In the genomic region with DNA sequence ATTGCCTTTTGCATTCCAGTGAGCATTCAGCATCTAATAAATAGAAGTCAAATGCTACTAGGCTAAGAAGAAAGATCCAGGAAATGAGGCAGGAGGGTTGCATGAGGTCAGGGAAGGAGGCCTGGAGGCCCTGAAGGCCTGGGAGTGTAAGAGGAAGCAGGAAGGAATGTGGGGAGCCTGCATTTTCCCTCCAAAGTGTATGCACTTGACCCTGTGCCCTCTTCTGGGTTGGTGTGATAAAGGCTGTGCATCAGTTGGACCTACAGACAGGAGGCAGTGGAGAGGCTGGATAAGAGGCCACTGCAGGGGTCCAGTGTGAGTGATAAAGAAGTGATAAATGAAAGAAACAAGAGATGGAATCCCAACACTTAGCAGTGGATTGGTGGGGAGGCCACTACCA, we compare ENCODE assay signal across 26 cellular contexts. TPM values are rescaled to one million over a fixed set of nuclear protein-coding genes. Genes with fewer than 3 reads are reported as not detected.
DNase-seq lines count a peak whose midpoint lies in the region; TF ChIP-seq lines count a peak whose summit lies in the region.
"Had no signal": no experiment of that assay in that cellular context is flagged by ENCODE, and none has a peak within 500 bp of the region (broad histone marks: within the 10 kb centered on the region; RNA-seq: fewer than 3 reads in every experiment).

No MANE protein-coding gene starts in this region.

- POLR2A ChIA-PET in RWPE1 (lab: Yijun Ruan, JAX; ENCODE audit: low non-redundant PET) = no interaction called here

- CTCF ChIA-PET in RWPE1 (lab: Yijun Ruan, JAX) = no interaction called here

- H3K27ac ChIP-seq in BLaER1 treated with 17β-estradiol and CSF1 and Interleukin-3, amounts not matched to agents 10 nM and 100 nM = peak overlapping the region in 7 of 11 experiments; percentile 70 to 84 (median 74); a peak in 12 of 22 replicates
- H3K27ac ChIP-seq in endodermal cell (ENCODE audit: low read depth, low read length) (no peak overlapping the region), RWPE1 (no peak overlapping the region)
- H3K27ac ChIP-seq: breast epithelium, ovary, transverse colon had no signal

- no peak overlapping the region for H3K4me3 Mint-ChIP-seq in endodermal cell
- H3K4me3 Mint-ChIP-seq: activated CD4-positive, alpha-beta T cell treated with anti-CD3 and anti-CD28 coated beads for 36 hours; activated CD8-positive, alpha-beta T cell treated with anti-CD3 and anti-CD28 coated beads for 36 hours; activated naive CD4-positive, alpha-beta T cell treated with anti-CD3 and anti-CD28 coated beads, Interleukin-2, amount 50 U/mL, for 24 hours; activated T-helper 1 cell treated with anti-CD3 and anti-CD28 coated beads, Interleukin-12 subunit alpha, Interleukin-12 subunit beta, Interleukin-2, Interleukin-4 antibody, amounts not matched to agents 30 ng/mL and 10 ng/mL and 1 ng/mL, durations not matched to agents 14 hours and 24 hours and 36 hours; CD4-positive, CD25-positive, alpha-beta regulatory T cell; HFFc6; nephron progenitor cell; stimulated activated effector memory CD8-positive, alpha-beta T cell treated with anti-CD3 and anti-CD28 coated beads, Interleukin-12 subunit alpha, Interleukin-12 subunit beta, amount 100 ng/mL, for 72 hours had no signal

- H3K27me3 Mint-ChIP-seq in endodermal cell (ENCODE audit: insufficient read depth) = no peaks in the 10 kb centered on the region
- H3K27me3 Mint-ChIP-seq: activated CD4-positive, alpha-beta T cell treated with anti-CD3 and anti-CD28 coated beads for 36 hours; activated naive CD4-positive, alpha-beta T cell treated with anti-CD3 and anti-CD28 coated beads, Interleukin-2, amount 50 U/mL, for 24 hours had no signal

- peaks cover 2% of the 10 kb centered on the region for H3K36me3 Mint-ChIP-seq in endodermal cell (ENCODE audit: low read depth)
- H3K36me3 Mint-ChIP-seq: activated naive CD4-positive, alpha-beta T cell treated with anti-CD3 and anti-CD28 coated beads, Interleukin-2, amount 50 U/mL, for 24 hours; CD4-positive, CD25-positive, alpha-beta regulatory T cell; stimulated activated effector memory CD8-positive, alpha-beta T cell treated with anti-CD3 and anti-CD28 coated beads, Interleukin-12 subunit alpha, Interleukin-12 subunit beta, amount 100 ng/mL, for 72 hours had no signal

- peak; percentile 24 for TF ChIP-seq CTCF in GM12873 (IDR thresholded peaks at IDR 0.05; ENCODE audit: insufficient read depth, low read depth, low read length, missing control alignments)
- peak; percentile 69 for TF ChIP-seq CTCF in endodermal cell (conservative IDR thresholded peaks at IDR 0.05)
- TF ChIP-seq CTCF in RWPE1 (conservative IDR thresholded peaks at IDR 0.05; ENCODE audit: low read depth) = no peak

- H3K36me3 ChIP-seq in BLaER1 treated with 17β-estradiol and CSF1 and Interleukin-3, amounts not matched to agents 10 nM and 100 nM = no peaks in the 10 kb centered on the region
- H3K36me3 ChIP-seq in endodermal cell (ENCODE audit: control insufficient read depth, insufficient read depth, low read length) (no peaks in the 10 kb centered on the region), HAP-1 (replicated peaks) (no peaks in the 10 kb centered on the region)
- H3K36me3 ChIP-seq: breast epithelium, ovary, transverse colon had no signal

- H3K4me1 Mint-ChIP-seq in endodermal cell = peaks cover 13% of the 10 kb centered on the region
- H3K4me1 Mint-ChIP-seq: activated CD4-positive, alpha-beta T cell treated with anti-CD3 and anti-CD28 coated beads for 36 hours; CD4-positive, CD25-positive, alpha-beta regulatory T cell had no signal

- H3K27me3 ChIP-seq in BLaER1 treated with 17β-estradiol and CSF1 and Interleukin-3, amounts not matched to agents 10 nM and 100 nM = peaks cover 0 to 36% (median 0%) of the 10 kb centered on the region in 11 experiments; a peak in 2 of 22 replicates
- H3K27me3 ChIP-seq in endodermal cell (ENCODE audit: control insufficient read depth, insufficient read depth, low read length, poor library complexity, severe bottlenecking) = no peaks in the 10 kb centered on the region
- H3K27me3 ChIP-seq in HAP-1 (ENCODE audit: low read depth) = no peaks in the 10 kb centered on the region
- H3K27me3 ChIP-seq: breast epithelium, ovary, transverse colon had no signal

- peak; percentile 8 for DNase-seq in OCI-M1 (lab: John Stamatoyannopoulos, UW)
- peak; percentile 75 for DNase-seq in endodermal cell
- no peak for DNase-seq in CD1c-positive myeloid dendritic cell (ENCODE audit: extremely low spot score)
- no peak for DNase-seq in RWPE1 (ENCODE audit: low spot score)
- no peak for DNase-seq in NCI-H82 treated with DMSO at 0.1 percent for 48 hours (lab: John Stamatoyannopoulos, UW; ENCODE audit: unreplicated experiment)
- no peak for DNase-seq in HAP-1 (ENCODE audit: low spot score in 2 of 2)
- DNase-seq: activated CD4-positive, alpha-beta T cell treated with anti-CD3 and anti-CD28 coated beads for 36 hours; activated CD8-positive, alpha-beta memory T cell treated with anti-CD3 and anti-CD28 coated beads, Interleukin-2, amount 50 U/mL, for 48 hours; activated CD8-positive, alpha-beta T cell treated with anti-CD3 and anti-CD28 coated beads for 36 hours; amniotic stem cell; CD4-positive, CD25-positive, alpha-beta regulatory T cell; HFFc6; NCI-H1105; NCI-H2029; NCI-H524 treated with DMSO at 0.1 percent for 48 hours; nephron progenitor cell; ovary; SHP77 treated with DMSO at 0.1 percent for 48 hours; transverse colon had no signal

- H3K9me3 Mint-ChIP-seq in endodermal cell = no peaks in the 10 kb centered on the region
- H3K9me3 Mint-ChIP-seq: activated CD8-positive, alpha-beta T cell treated with anti-CD3 and anti-CD28 coated beads for 36 hours; activated naive CD4-positive, alpha-beta T cell treated with anti-CD3 and anti-CD28 coated beads, Interleukin-2, amount 50 U/mL, for 24 hours; activated T-helper 1 cell treated with anti-CD3 and anti-CD28 coated beads, Interleukin-12 subunit alpha, Interleukin-12 subunit beta, Interleukin-2, Interleukin-4 antibody, amounts not matched to agents 30 ng/mL and 10 ng/mL and 1 ng/mL, durations not matched to agents 14 hours and 24 hours and 36 hours; CD4-positive, CD25-positive, alpha-beta regulatory T cell; HFFc6; nephron progenitor cell; stimulated activated effector memory CD8-positive, alpha-beta T cell treated with anti-CD3 and anti-CD28 coated beads, Interleukin-12 subunit alpha, Interleukin-12 subunit beta, amount 100 ng/mL, for 72 hours had no signal

- peak overlapping the region; percentile 85 to 98 (median 94) for H3K4me2 ChIP-seq in BLaER1 treated with 17β-estradiol and CSF1 and Interleukin-3, amounts not matched to agents 10 nM and 100 nM

- peak overlapping the region in 1 of 11 experiments; percentile 60; a peak in 2 of 22 replicates for H3K9ac ChIP-seq in BLaER1 treated with 17β-estradiol and CSF1 and Interleukin-3, amounts not matched to agents 10 nM and 100 nM
- no peak overlapping the region for H3K9ac ChIP-seq in endodermal cell (ENCODE audit: extremely low read depth, low read length, poor library complexity, severe bottlenecking)

- in situ Hi-C loops in HAP-1 (cut with MboI; ENCODE audit: low sequenced_read_pairs) = no loop called here

- H4K20me1 ChIP-seq in BLaER1 treated with 17β-estradiol and CSF1 and Interleukin-3, amounts not matched to agents 10 nM and 100 nM = peaks cover 0 to 24% (median 0%) of the 10 kb centered on the region in 11 experiments; a peak in 4 of 22 replicates

- no peak overlapping the region for H3K27ac Mint-ChIP-seq in endodermal cell
- H3K27ac Mint-ChIP-seq: activated CD4-positive, alpha-beta T cell treated with anti-CD3 and anti-CD28 coated beads for 36 hours; activated CD8-positive, alpha-beta T cell treated with anti-CD3 and anti-CD28 coated beads for 36 hours; activated naive CD4-positive, alpha-beta T cell treated with anti-CD3 and anti-CD28 coated beads, Interleukin-2, amount 50 U/mL, for 24 hours; activated T-helper 1 cell treated with anti-CD3 and anti-CD28 coated beads, Interleukin-12 subunit alpha, Interleukin-12 subunit beta, Interleukin-2, Interleukin-4 antibody, amounts not matched to agents 30 ng/mL and 10 ng/mL and 1 ng/mL, durations not matched to agents 14 hours and 24 hours and 36 hours; HFFc6; nephron progenitor cell; stimulated activated effector memory CD8-positive, alpha-beta T cell treated with anti-CD3 and anti-CD28 coated beads, Interleukin-12 subunit alpha, Interleukin-12 subunit beta, amount 100 ng/mL, for 72 hours had no signal

- H3K9me3 ChIP-seq in BLaER1 treated with 17β-estradiol and CSF1 and Interleukin-3, amounts not matched to agents 10 nM and 100 nM (replicated peaks in 1 of 11) = no peaks in the 10 kb centered on the region
- H3K9me3 ChIP-seq in endodermal cell (ENCODE audit: control insufficient read depth, low read length) = no peaks in the 10 kb centered on the region
- H3K9me3 ChIP-seq in HAP-1 = no peaks in the 10 kb centered on the region
- H3K9me3 ChIP-seq: breast epithelium, ovary, transverse colon had no signal

- H3K4me3 ChIP-seq in BLaER1 treated with 17β-estradiol and CSF1 and Interleukin-3, amounts not matched to agents 10 nM and 100 nM = no peak overlapping the region
- H3K4me3 ChIP-seq in endodermal cell (ENCODE audit: low read length) = no peak overlapping the region
- no peak overlapping the region for H3K4me3 ChIP-seq in HAP-1
- H3K4me3 ChIP-seq: breast epithelium, ovary, transverse colon had no signal

- H3K4me1 ChIP-seq in BLaER1 treated with 17β-estradiol and CSF1 and Interleukin-3, amounts not matched to agents 10 nM and 100 nM = peaks cover 90 to 100% (median 100%) of the 10 kb centered on the region in 10 experiments
- H3K4me1 ChIP-seq in endodermal cell (ENCODE audit: control insufficient read depth, insufficient read depth, low read length) (peaks cover 5% of the 10 kb centered on the region), HAP-1 (no peaks in the 10 kb centered on the region; the same call in 1 of the 2 replicates)

RNA-seq across cellular contexts. Expression of a gene that starts 20.4 kb away (rescaled TPM):
- 1 to 10 TPM; 3.3 to 5.8 TPM for total RNA-seq in endodermal cell
- 1.2 TPM for polyA plus RNA-seq in endodermal cell (2013, experiment 1 of 2)
- polyA plus RNA-seq in endodermal cell (2013, experiment 2 of 2) = 1.3 TPM
- total RNA-seq: HT-29 had no signal

Comparison
In these comparisons a context has a peak if more than half of its experiments do, and no peak if none do; other contexts are left out.
1. H3K27ac ChIP-seq: peak in BLaER1 treated with 17β-estradiol and CSF1 and Interleukin-3, amounts not matched to agents 10 nM and 100 nM (7 of 11); none in endodermal cell (single experiment) and RWPE1 (single experiment).
2. DNase-seq: peak in OCI-M1 (single experiment) and endodermal cell (single experiment); none in CD1c-positive myeloid dendritic cell (single experiment), RWPE1 (single experiment), NCI-H82 treated with DMSO at 0.1 percent for 48 hours (single experiment) and HAP-1 (0 of 2).